Comparison of ENCODE assay signal across 1 cellular context in genomic region chr18:36104749-36105148, GRCh38.
A peak's percentile ranks its signal among the peaks of the same experiment; 100 is the strongest.
TF ChIP-seq lines count a peak whose summit lies in the region.

No MANE protein-coding gene starts in this region.

TF ChIP-seq in K562, 482 proteins besides CTCF, POLR2A, EP300 and RAD21:
- TF ChIP-seq ZNF274 (IDR thresholded peaks at IDR 0.05; ENCODE audit: borderline replicate concordance, low read depth, low read length): no peak
- no peak for TF ChIP-seq ZNF778 (CRISPR knock-in tag; IDR thresholded peaks at IDR 0.05)
- TF ChIP-seq DACH1 (IDR thresholded peaks at IDR 0.05; ENCODE audit: partially characterized antibody): peak; percentile 92
- no peak for TF ChIP-seq SLC30A9 (CRISPR knock-in tag; IDR thresholded peaks at IDR 0.05)
- no peak for TF ChIP-seq HDAC2 (IDR thresholded peaks at IDR 0.05)
- TF ChIP-seq MGA (IDR thresholded peaks at IDR 0.05): no peak
- TF ChIP-seq NCOA2 (IDR thresholded peaks at IDR 0.05; ENCODE audit: partially characterized antibody in 2 of 2): no peak
- TF ChIP-seq TAF15 (IDR thresholded peaks at IDR 0.05; ENCODE audit: low read depth, low read length): no peak
